19 cellular contexts compared by ENCODE assay signal in the genomic region with DNA sequence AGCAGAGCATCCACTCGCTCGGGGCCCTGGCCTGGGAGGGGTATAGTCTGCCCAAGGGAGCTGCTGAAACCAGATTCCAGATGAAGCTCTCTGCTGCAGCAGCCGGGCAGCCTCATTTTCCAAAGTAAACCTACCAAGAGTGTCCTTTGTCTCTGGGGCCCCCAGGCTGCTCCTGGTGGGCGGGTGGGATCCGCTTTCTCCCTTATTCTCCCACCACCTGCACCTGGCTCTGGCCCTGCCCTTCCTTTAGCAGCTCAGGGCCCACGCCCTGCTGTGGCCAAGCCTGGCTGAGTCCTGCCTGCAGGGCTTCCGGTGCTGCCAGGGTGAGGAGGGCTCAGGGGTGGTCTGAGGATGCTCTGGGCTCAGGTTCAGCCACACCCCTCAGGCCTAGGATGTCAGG. TPM values are rescaled to one million over a fixed set of nuclear protein-coding genes. Genes with fewer than 3 reads are reported as not detected.
"Had no signal": no experiment of that assay in that cellular context is flagged by ENCODE, and none has a peak within 500 bp of the region (broad histone marks: within the 10 kb centered on the region; RNA-seq: fewer than 3 reads in every experiment).

No MANE protein-coding gene starts in this region.

- DNase-seq: activated CD4-positive, alpha-beta memory T cell treated with anti-CD3 and anti-CD28 coated beads, Interleukin-2, amount 10 ng/mL, durations not matched to agents 7 days and 5 days; activated CD4-positive, alpha-beta T cell treated with anti-CD3 and anti-CD28 coated beads for 4 hours; activated naive CD4-positive, alpha-beta T cell; activated naive CD8-positive, alpha-beta T cell treated with anti-CD3 and anti-CD28 coated beads for 36 hours; activated T-cell treated with anti-CD3 and anti-CD28 coated beads, Interleukin-2, amount 50 U/mL, for 1 hour; amniotic stem cell; dermis blood vessel endothelial cell; effector memory CD8-positive, alpha-beta T cell; esophagus squamous epithelium; heart right ventricle; immature natural killer cell; natural killer cell; retina; stimulated activated naive CD8-positive, alpha-beta T cell treated with anti-CD3 and anti-CD28 coated beads, Interleukin-15, amount 100 ng/mL, for 72 hours; trophoblast cell had no signal

- H3K4me1 ChIP-seq: esophagus squamous epithelium, suprapubic skin, vagina had no signal

- H3K4me3 ChIP-seq: esophagus squamous epithelium, heart right ventricle, suprapubic skin, vagina had no signal

- H3K9me3 ChIP-seq: esophagus squamous epithelium, heart right ventricle, suprapubic skin, vagina had no signal

- H3K9me3 Mint-ChIP-seq: activated CD4-positive, alpha-beta memory T cell treated with anti-CD3 and anti-CD28 coated beads, Interleukin-2, amount 10 ng/mL, durations not matched to agents 7 days and 5 days; activated naive CD8-positive, alpha-beta T cell treated with anti-CD3 and anti-CD28 coated beads for 36 hours; activated T-helper 17 cell treated with anti-CD3 and anti-CD28 coated beads, Interleukin-2, amount 50 U/mL, for 72 hours; effector memory CD8-positive, alpha-beta T cell; immature natural killer cell; natural killer cell; stimulated activated naive CD8-positive, alpha-beta T cell treated with anti-CD3 and anti-CD28 coated beads, Interleukin-15, amount 100 ng/mL, for 72 hours had no signal

- H3K27me3 ChIP-seq: vagina had no signal

- H3K4me1 Mint-ChIP-seq: activated naive CD8-positive, alpha-beta T cell treated with anti-CD3 and anti-CD28 coated beads for 36 hours; activated T-helper 17 cell treated with anti-CD3 and anti-CD28 coated beads, Interleukin-2, amount 50 U/mL, for 72 hours; immature natural killer cell had no signal

- H3K27ac Mint-ChIP-seq: activated CD4-positive, alpha-beta memory T cell treated with anti-CD3 and anti-CD28 coated beads, Interleukin-2, amount 10 ng/mL, durations not matched to agents 7 days and 5 days; activated naive CD8-positive, alpha-beta T cell treated with anti-CD3 and anti-CD28 coated beads for 36 hours; activated T-helper 17 cell treated with anti-CD3 and anti-CD28 coated beads, Interleukin-2, amount 50 U/mL, for 72 hours; effector memory CD8-positive, alpha-beta T cell; immature natural killer cell; memory B cell; natural killer cell; stimulated activated naive CD8-positive, alpha-beta T cell treated with anti-CD3 and anti-CD28 coated beads, Interleukin-15, amount 100 ng/mL, for 72 hours had no signal

- H3K27ac ChIP-seq: esophagus squamous epithelium, suprapubic skin, vagina had no signal

- H3K27me3 Mint-ChIP-seq: stimulated activated naive CD8-positive, alpha-beta T cell treated with anti-CD3 and anti-CD28 coated beads, Interleukin-15, amount 100 ng/mL, for 72 hours had no signal

- ATAC-seq: activated T-helper 17 cell treated with anti-CD3 and anti-CD28 coated beads, Interleukin-2, amount 50 U/mL, for 72 hours; effector memory CD8-positive, alpha-beta T cell; heart right ventricle; natural killer cell; stimulated activated naive CD8-positive, alpha-beta T cell treated with anti-CD3 and anti-CD28 coated beads, Interleukin-15, amount 100 ng/mL, for 72 hours had no signal

- H3K36me3 ChIP-seq: esophagus squamous epithelium, suprapubic skin, vagina had no signal

- H3K36me3 Mint-ChIP-seq: activated naive CD8-positive, alpha-beta T cell treated with anti-CD3 and anti-CD28 coated beads for 36 hours; immature natural killer cell; memory B cell; natural killer cell had no signal

- H3K4me3 Mint-ChIP-seq: activated CD4-positive, alpha-beta memory T cell treated with anti-CD3 and anti-CD28 coated beads, Interleukin-2, amount 10 ng/mL, durations not matched to agents 7 days and 5 days; activated naive CD8-positive, alpha-beta T cell treated with anti-CD3 and anti-CD28 coated beads for 36 hours; activated T-helper 17 cell treated with anti-CD3 and anti-CD28 coated beads, Interleukin-2, amount 50 U/mL, for 72 hours; effector memory CD8-positive, alpha-beta T cell; immature natural killer cell; memory B cell; natural killer cell; stimulated activated naive CD8-positive, alpha-beta T cell treated with anti-CD3 and anti-CD28 coated beads, Interleukin-15, amount 100 ng/mL, for 72 hours had no signal

RNA-seq across cellular contexts. Expression of a gene that starts 13.0 kb away (rescaled TPM):
- polyA plus RNA-seq: immature natural killer cell had no signal
